Comparison of ENCODE assay signal across 17 cellular contexts in genomic region chr5:120512068-120512467, GRCh38. TPM values are rescaled to one million over a fixed set of nuclear protein-coding genes. Genes with fewer than 3 reads are reported as not detected.
DNase-seq lines count a peak whose midpoint lies in the region; FAIRE-seq and TF ChIP-seq lines count a peak whose summit lies in the region.
"Had no signal": no experiment of that assay in that cellular context is flagged by ENCODE, and none has a peak within 500 bp of the region (broad histone marks: within the 10 kb centered on the region; RNA-seq: fewer than 3 reads in every experiment).

No MANE protein-coding gene starts in this region.

- no peaks in the 10 kb centered on the region for H3K36me3 Mint-ChIP-seq in Calu3 (ENCODE audit: insufficient read depth, unreplicated experiment)

- H3K4me3 ChIP-seq in HUES48 (ENCODE audit: low read depth, low read length): peak overlapping the region; percentile 35
- H3K4me3 ChIP-seq in choroid plexus epithelial cell (ENCODE audit: low read depth, low read length): no peak overlapping the region
- no peak overlapping the region for H3K4me3 ChIP-seq in smooth muscle cell
- H3K4me3 ChIP-seq: SJCRH30 had no signal

- no peak overlapping the region for H3K27ac Mint-ChIP-seq in Calu3 (ENCODE audit: unreplicated experiment)

- no peaks in the 10 kb centered on the region for H3K9me3 Mint-ChIP-seq in Calu3 (ENCODE audit: low read depth, unreplicated experiment)

- DNase-seq in choroid plexus epithelial cell (ENCODE audit: low read depth) (peak; percentile 44), iPS-NIHi11 (ENCODE audit: low spot score) (peak; percentile 55), smooth muscle cell (lab: John Stamatoyannopoulos, UW; ENCODE audit: unreplicated experiment) (no peak), GM12892 (ENCODE audit: insufficient read length) (no peak), Calu3 (no peak)
- DNase-seq in activated CD8-positive, alpha-beta memory T cell treated with anti-CD3 and anti-CD28 coated beads, Interleukin-2, amount 50 U/mL, for 4 hours: no peak
- DNase-seq: EL, GOT3, Karpas-422, NCI-H1417, NCI-H2081, NCI-H524 treated with DMSO at 0.1 percent for 48 hours, SJCRH30, SW 1271 had no signal

- TF ChIP-seq CTCF in choroid plexus epithelial cell (conservative IDR thresholded peaks at IDR 0.05; ENCODE audit: low read depth, low read length): no peak
- no peak for TF ChIP-seq CTCF in smooth muscle cell (IDR thresholded peaks at IDR 0.05; ENCODE audit: borderline replicate concordance, insufficient read depth, poor library complexity, severe bottlenecking)
- no peak for TF ChIP-seq CTCF in Calu3 (IDR thresholded peaks at IDR 0.05; ENCODE audit: unreplicated experiment)

- peaks cover 24% of the 10 kb centered on the region for H3K79me2 ChIP-seq in smooth muscle cell (ENCODE audit: low read depth)

- intact Hi-C loops in Calu3 (cut with micrococcal nuclease; ENCODE audit: unreplicated experiment): no loop called here

- H3K9ac ChIP-seq in HUES48 (ENCODE audit: low read depth, low read length) (peak overlapping the region; percentile 15; the same call in 1 of the 2 replicates), smooth muscle cell (ENCODE audit: low read depth) (no peak overlapping the region)

- no peak for TF ChIP-seq POLR2A in GM12892 (IDR thresholded peaks at IDR 0.05; ENCODE audit: low read depth, low read length)

- H2AFZ ChIP-seq in smooth muscle cell (ENCODE audit: low read depth): peak overlapping the region; percentile 36

- H3K9me3 ChIP-seq in HUES48 (ENCODE audit: control insufficient read depth, insufficient read depth, low read length) (no peaks in the 10 kb centered on the region), smooth muscle cell (replicated peaks; ENCODE audit: low read depth) (no peaks in the 10 kb centered on the region)
- H3K9me3 ChIP-seq: SJCRH30 had no signal

- peak overlapping the region; percentile 70 for H3K27ac ChIP-seq in HUES48 (ENCODE audit: low read depth, low read length)
- no peak overlapping the region for H3K27ac ChIP-seq in smooth muscle cell (ENCODE audit: low read depth)
- H3K27ac ChIP-seq: RWPE1, SJCRH30 had no signal

- no TSS peak for BruUV-seq in Calu3 (replicated peaks; lab: Mats Ljungman, UMichigan)

- peak overlapping the region; percentile 30 for H3K4me2 ChIP-seq in smooth muscle cell

- no peaks in the 10 kb centered on the region for H3F3A ChIP-seq in smooth muscle cell (ENCODE audit: low read depth)

- H4K20me1 ChIP-seq in smooth muscle cell (ENCODE audit: low read depth): no peaks in the 10 kb centered on the region

- H3K36me3 ChIP-seq in HUES48 (ENCODE audit: control insufficient read depth, insufficient read depth, low read length) (no peaks in the 10 kb centered on the region), smooth muscle cell (ENCODE audit: low read depth) (no peaks in the 10 kb centered on the region)
- H3K36me3 ChIP-seq: SJCRH30 had no signal

- no peaks in the 10 kb centered on the region for H3K27me3 Mint-ChIP-seq in Calu3 (ENCODE audit: unreplicated experiment)

- FAIRE-seq in GM12892 (lab: Jason Lieb, UNC): no peak
- FAIRE-seq: GM19239 had no signal

- no peaks in the 10 kb centered on the region for H3K27me3 ChIP-seq in HUES48 (ENCODE audit: control insufficient read depth, insufficient read depth, low read length)
- no peaks in the 10 kb centered on the region for H3K27me3 ChIP-seq in smooth muscle cell (ENCODE audit: low read depth)
- H3K27me3 ChIP-seq: SJCRH30 had no signal

- 35% methylated on average over 2 of the region's 2 CpGs for WGBS in smooth muscle cell (ENCODE audit: low lambda C conversion rate)

- H3K4me3 Mint-ChIP-seq in Calu3 (ENCODE audit: low read depth, unreplicated experiment): no peak overlapping the region

- CTCF ChIA-PET in Calu3 (lab: Charles Lee): interaction anchor here (1.2 kb wide), 1 partner anchor 9 kb away, joined by 3 read pairs; no protein-coding TSS in a partner anchor

- H3K4me1 Mint-ChIP-seq in Calu3 (ENCODE audit: low read depth, unreplicated experiment): peaks cover 11% of the 10 kb centered on the region

- H3K4me1 ChIP-seq in HUES48 (ENCODE audit: control insufficient read depth, insufficient read depth, low read length): peaks cover 50% of the 10 kb centered on the region
- peaks cover 8% of the 10 kb centered on the region for H3K4me1 ChIP-seq in smooth muscle cell (ENCODE audit: low read depth)
- H3K4me1 ChIP-seq: SJCRH30 had no signal

RNA-seq across cellular contexts. Expression of gene PRR16, which starts 48.0 kb away (rescaled TPM):
- 6.7 and 8.3 TPM in 2 replicates for total RNA-seq in smooth muscle cell
- 13.2 and 19.4 TPM in 2 replicates for polyA plus RNA-seq in smooth muscle cell
- polyA plus RNA-seq in GM12892 (2012; ENCODE audit: missing spikeins): not detected
- 1.5 and 2.9 TPM in 2 replicates for total RNA-seq in Calu3 (2022)

Comparison
In these comparisons a context has a peak if more than half of its experiments do, and no peak if none do; other contexts are left out.
1. DNase-seq: peak in choroid plexus epithelial cell (single experiment) and iPS-NIHi11 (single experiment); none in smooth muscle cell (single experiment), GM12892 (single experiment), activated CD8-positive, alpha-beta memory T cell treated with anti-CD3 and anti-CD28 coated beads, Interleukin-2, amount 50 U/mL, for 4 hours (single experiment) and Calu3 (single experiment).